Comparison of ENCODE assay signal across 8 cellular contexts in genomic region chr12:100163416-100164152, GRCh38. TPM values are rescaled to one million over a fixed set of nuclear protein-coding genes. Genes with fewer than 3 reads are reported as not detected.
DNase-seq lines count a peak whose midpoint lies in the region; ATAC-seq and TF ChIP-seq lines count a peak whose summit lies in the region.

No MANE protein-coding gene starts in this region.

- no peaks in the 10 kb centered on the region for H3K4me1 ChIP-seq in aorta (ENCODE audit: control insufficient read depth in 1 of 2, insufficient read depth in 2 of 2, low read length in 2 of 2)

- H3K4me3 ChIP-seq in HFF-Myc (replicated peaks; ENCODE audit: low read depth, low read length) (peak overlapping the region; percentile 13; the same call in 1 of the 2 replicates), aorta (ENCODE audit: low read length in 2 of 2) (no peak overlapping the region)

- no peak overlapping the region for H3K27ac ChIP-seq in aorta (ENCODE audit: low read depth in 1 of 2, low read length in 2 of 2)

- no peaks in the 10 kb centered on the region for H3K9me3 Mint-ChIP-seq in activated naive CD8-positive, alpha-beta T cell (ENCODE audit: low read depth)

- no peak for TF ChIP-seq CTCF in HFF-Myc (IDR thresholded peaks at IDR 0.05; ENCODE audit: low read depth, low read length, missing control alignments)

- no peaks in the 10 kb centered on the region for H3K36me3 ChIP-seq in aorta (ENCODE audit: control insufficient read depth in 1 of 2, insufficient read depth in 2 of 2, low read length in 1 of 2)

- no peaks in the 10 kb centered on the region for H3K27me3 Mint-ChIP-seq in activated naive CD8-positive, alpha-beta T cell

- peak overlapping the region; percentile 73 for H3K4me3 Mint-ChIP-seq in activated naive CD8-positive, alpha-beta T cell

- DNase-seq in GDM1 (lab: John Stamatoyannopoulos, UW) (peak; percentile 44), HFF-Myc (ENCODE audit: extremely low read depth, low read depth) (no peak), MV-4-11 (lab: John Stamatoyannopoulos, UW) (peak; percentile 76), SKM-1 (lab: John Stamatoyannopoulos, UW; ENCODE audit: unreplicated experiment) (peak; percentile 2), Right ventricle myocardium superior (peak; percentile 89), posterior vena cava (ENCODE audit: low spot score) (peak; percentile 91), aorta (peak; percentile 84 to 90)

- intact Hi-C loops in Right ventricle myocardium superior (cut with DNase I) (no loop called here), posterior vena cava (cut with DNase I) (no loop called here), aorta (cut with DNase I) (loop anchor here in 1 of 2 donors (5.0 kb wide), 1 partner anchor 34 kb away; no protein-coding TSS in a partner anchor)

- ATAC-seq in Right ventricle myocardium superior (ENCODE audit: poor library complexity) (peak; percentile 100), aorta (ENCODE audit: low FRiP score) (peak; percentile 94)

- peak overlapping the region; percentile 16 for H3K27ac Mint-ChIP-seq in activated naive CD8-positive, alpha-beta T cell

- H3K36me3 Mint-ChIP-seq in activated naive CD8-positive, alpha-beta T cell: peaks cover 4% of the 10 kb centered on the region

- H3K27me3 ChIP-seq in aorta (ENCODE audit: control insufficient read depth in 1 of 2, insufficient read depth in 2 of 2, low read length in 1 of 2): no peaks in the 10 kb centered on the region

- WGBS in aorta, 2 donors: 2 to 3% methylated on average over 16 of the region's 16 CpGs

- H3K4me1 Mint-ChIP-seq in activated naive CD8-positive, alpha-beta T cell (ENCODE audit: low read depth): peaks cover 9% of the 10 kb centered on the region

- H3K9me3 ChIP-seq in aorta (ENCODE audit: control insufficient read depth, low read length): no peaks in the 10 kb centered on the region

RNA-seq across cellular contexts. Expression of gene BLTP3B, which starts 20.9 kb away (rescaled TPM):
- total RNA-seq in Right ventricle myocardium superior (9.3 TPM), posterior vena cava (10 to 100 TPM; 45.0 to 88.6 TPM), aorta (10 to 100 TPM; 40.8 to 57.2 TPM)
- polyA plus RNA-seq in aorta: 10 to 100 TPM in 1 of 2 donors, 1 to 10 TPM in 1; 8.6 to 13.0 TPM

RNA-seq across cellular contexts. Expression of gene ACTR6, which starts 37.0 kb away (rescaled TPM):
- total RNA-seq in Right ventricle myocardium superior: 18.7 TPM
- 10 to 100 TPM; 26.5 to 32.8 TPM for total RNA-seq in posterior vena cava
- 10 to 100 TPM; 21.4 to 23.9 TPM for total RNA-seq in aorta
- 10 to 100 TPM; 21.7 to 37.7 TPM for polyA plus RNA-seq in aorta
